9 cellular contexts compared by ENCODE assay signal in genomic region chr6:157281570-157281969, GRCh38. TPM values are rescaled to one million over a fixed set of nuclear protein-coding genes. Genes with fewer than 3 reads are reported as not detected.
DNase-seq lines count a peak whose midpoint lies in the region; ATAC-seq and TF ChIP-seq lines count a peak whose summit lies in the region.
"Had no signal": no experiment of that assay in that cellular context is flagged by ENCODE, and none has a peak within 500 bp of the region (broad histone marks: within the 10 kb centered on the region; RNA-seq: fewer than 3 reads in every experiment).

No MANE protein-coding gene starts in this region.

- ATAC-seq in lower lobe of right lung: peak; percentile 41 to 55
- no peak for ATAC-seq in GM21717 (IDR thresholded peaks at IDR 0.05; ENCODE audit: unreplicated experiment)

- H3K4me1 Mint-ChIP-seq in Caco-2 (ENCODE audit: low read depth, unreplicated experiment): no peaks in the 10 kb centered on the region
- H3K4me1 Mint-ChIP-seq: activated naive CD4-positive, alpha-beta T cell treated with anti-CD3 and anti-CD28 coated beads, Interleukin-2, amount 50 U/mL, for 24 hours had no signal

- peak in 1 of 2 experiments; percentile 42 for DNase-seq in Caco-2
- peak in 5 of 7 donors; percentile 51 to 75 (median 53) for DNase-seq in adrenal gland
- DNase-seq in lower lobe of right lung: no peak
- DNase-seq in stimulated activated CD4-positive, alpha-beta T cell treated with anti-CD3 and anti-CD28 coated beads, Interleukin-2, amount 100 ng/mL, for 24 hours: no peak
- no peak for DNase-seq in activated gamma-delta T cell treated with Interleukin-2 at 50 U/mL for 16 hours
- DNase-seq in T-helper 1 cell: no peak

- intact Hi-C loops in Caco-2 (cut with micrococcal nuclease; ENCODE audit: unreplicated experiment): no loop called here
- intact Hi-C loops in adrenal gland (cut with DNase I): no loop called here
- intact Hi-C loops in lower lobe of right lung (cut with DNase I): no loop called here

- CTCF ChIA-PET in Caco-2 (lab: Charles Lee): no interaction called here

- no peak for TF ChIP-seq POLR2A in adrenal gland (IDR thresholded peaks at IDR 0.05)

- no peak for TF ChIP-seq EP300 in Ishikawa (IDR thresholded peaks at IDR 0.05; ENCODE audit: borderline replicate concordance)

- TF ChIP-seq RAD21 in Ishikawa (IDR thresholded peaks at IDR 0.05; ENCODE audit: low read depth): peak; percentile 20; the same call in 1 of the 2 replicates

- H3K9me3 ChIP-seq in Caco-2: no peaks in the 10 kb centered on the region
- no peaks in the 10 kb centered on the region for H3K9me3 ChIP-seq in adrenal gland (replicated peaks in 1 of 3)
- H3K9me3 ChIP-seq in lower lobe of right lung: no peaks in the 10 kb centered on the region

- H3K27me3 ChIP-seq in Caco-2 (replicated peaks; ENCODE audit: control insufficient read depth, insufficient read depth, low read length) (no peaks in the 10 kb centered on the region), adrenal gland (no peaks in the 10 kb centered on the region), lower lobe of right lung (ENCODE audit: low read depth) (no peaks in the 10 kb centered on the region)

- BruUV-seq in Caco-2 (replicated peaks; lab: Mats Ljungman, UMichigan): no TSS peak

- no peaks in the 10 kb centered on the region for H3K36me3 ChIP-seq in Caco-2 (ENCODE audit: control insufficient read depth, insufficient read depth, low read length)
- H3K36me3 ChIP-seq in adrenal gland (replicated peaks in 1 of 2): no peaks in the 10 kb centered on the region
- no peaks in the 10 kb centered on the region for H3K36me3 ChIP-seq in lower lobe of right lung

- 60 to 83% (median 70%) methylated on average over 7 to 9 of the region's 9 CpGs for WGBS in adrenal gland, 4 donors

- H3K4me1 ChIP-seq in Caco-2 (no peaks in the 10 kb centered on the region), adrenal gland (replicated peaks in 1 of 2) (no peaks in the 10 kb centered on the region), lower lobe of right lung (no peaks in the 10 kb centered on the region)

- POLR2A ChIA-PET in Caco-2 (lab: Charles Lee): no interaction called here

- TF ChIP-seq CTCF in Caco-2 (IDR thresholded peaks at IDR 0.05; ENCODE audit: insufficient read depth in 1 of 2, low read depth in 1 of 2, low read length in 1 of 2, severe bottlenecking in 1 of 2, unreplicated experiment in 1 of 2): peak; percentile 8 to 23
- peak; percentile 17 to 54 (median 27) for TF ChIP-seq CTCF in adrenal gland (IDR thresholded peaks at IDR 0.05)
- peak; percentile 39 for TF ChIP-seq CTCF in lower lobe of right lung (IDR thresholded peaks at IDR 0.05)

- H3K27ac Mint-ChIP-seq in Caco-2 (ENCODE audit: unreplicated experiment): no peak overlapping the region
- H3K27ac Mint-ChIP-seq: activated naive CD4-positive, alpha-beta T cell treated with anti-CD3 and anti-CD28 coated beads, Interleukin-2, amount 50 U/mL, for 24 hours had no signal

- H3K9me3 Mint-ChIP-seq in Caco-2 (ENCODE audit: unreplicated experiment): no peaks in the 10 kb centered on the region
- H3K9me3 Mint-ChIP-seq: activated naive CD4-positive, alpha-beta T cell treated with anti-CD3 and anti-CD28 coated beads, Interleukin-2, amount 50 U/mL, for 24 hours had no signal

- no peak overlapping the region for H3K4me3 ChIP-seq in Caco-2 (ENCODE audit: low read depth, low read length)
- H3K4me3 ChIP-seq in adrenal gland: no peak overlapping the region
- H3K4me3 ChIP-seq in lower lobe of right lung: no peak overlapping the region

- H3K27ac ChIP-seq in adrenal gland (no peak overlapping the region), lower lobe of right lung (no peak overlapping the region)

- H3K4me3 Mint-ChIP-seq in Caco-2 (ENCODE audit: unreplicated experiment): no peak overlapping the region
- H3K4me3 Mint-ChIP-seq: activated naive CD4-positive, alpha-beta T cell treated with anti-CD3 and anti-CD28 coated beads, Interleukin-2, amount 50 U/mL, for 24 hours had no signal

- H3K27me3 Mint-ChIP-seq in Caco-2 (ENCODE audit: insufficient read depth, unreplicated experiment): no peaks in the 10 kb centered on the region
- H3K27me3 Mint-ChIP-seq: activated naive CD4-positive, alpha-beta T cell treated with anti-CD3 and anti-CD28 coated beads, Interleukin-2, amount 50 U/mL, for 24 hours had no signal

- H3K36me3 Mint-ChIP-seq in Caco-2 (ENCODE audit: insufficient read depth, unreplicated experiment): peaks cover 7% of the 10 kb centered on the region
- H3K36me3 Mint-ChIP-seq: activated naive CD4-positive, alpha-beta T cell treated with anti-CD3 and anti-CD28 coated beads, Interleukin-2, amount 50 U/mL, for 24 hours had no signal

TF ChIP-seq in Ishikawa, 13 proteins besides CTCF, POLR2A, EP300 and RAD21:
- TF ChIP-seq FOXM1 (IDR thresholded peaks at IDR 0.05; ENCODE audit: borderline replicate concordance, low read depth): no peak
- no peak for TF ChIP-seq TEAD4 (IDR thresholded peaks at IDR 0.05)
- TF ChIP-seq CEBPB (IDR thresholded peaks at IDR 0.05): no peak
- TF ChIP-seq ZBTB7A (IDR thresholded peaks at IDR 0.05; ENCODE audit: low read depth): no peak
- TF ChIP-seq CREB1 (IDR thresholded peaks at IDR 0.05; ENCODE audit: low read depth): no peak
- no peak for TF ChIP-seq MAX (IDR thresholded peaks at IDR 0.05)
- no peak for TF ChIP-seq YY1 (IDR thresholded peaks at IDR 0.05; ENCODE audit: low read depth)
- no peak for TF ChIP-seq EGR1 (IDR thresholded peaks at IDR 0.05)
- TF ChIP-seq TCF12 (IDR thresholded peaks at IDR 0.05; ENCODE audit: low read depth): no peak
- no peak for TF ChIP-seq TAF1 (IDR thresholded peaks at IDR 0.05; ENCODE audit: low read depth)
- TF ChIP-seq USF1 (IDR thresholded peaks at IDR 0.05): no peak

RNA-seq across cellular contexts. Expression of gene TMEM242, which starts 41.7 kb away (rescaled TPM):
- total RNA-seq in Caco-2 (2022) (12.1 and 12.6 TPM in 2 replicates), adrenal gland (10 to 100 TPM in 4 of 8 donors, 1 to 10 TPM in 4; 7.7 to 17.2 (median 12.6) TPM), lower lobe of right lung (10.9 TPM)
- polyA plus RNA-seq in adrenal gland: 10 to 100 TPM in 1 of 3 donors, 1 to 10 TPM in 2; 7.4 to 16.2 (median 8.2) TPM

Comparison
In these comparisons a context has a peak if more than half of its experiments do, and no peak if none do; other contexts are left out.
1. DNase-seq: peak in adrenal gland (5 of 7); none in lower lobe of right lung (single experiment), stimulated activated CD4-positive, alpha-beta T cell treated with anti-CD3 and anti-CD28 coated beads, Interleukin-2, amount 100 ng/mL, for 24 hours (0 of 2), activated gamma-delta T cell treated with Interleukin-2 at 50 U/mL for 16 hours (single experiment) and T-helper 1 cell (0 of 5).
2. Peak in every context shown above with its lines, with median percentiles within 50 percentile points of each other: CTCF ChIP-seq.